17 cellular contexts compared by ENCODE assay signal in genomic region chr1:168801032-168801745, GRCh38.
DNase-seq lines count a peak whose midpoint lies in the region; ATAC-seq, FAIRE-seq and TF ChIP-seq lines count a peak whose summit lies in the region.
"Had no signal": no experiment of that assay in that cellular context is flagged by ENCODE, and none has a peak within 500 bp of the region (broad histone marks: within the 10 kb centered on the region; RNA-seq: fewer than 3 reads in every experiment).

No MANE protein-coding gene starts in this region.

- no peak overlapping the region for H3K4me2 ChIP-seq in trophoblast cell (ENCODE audit: low read length)
- H3K4me2 ChIP-seq: BLaER1 had no signal

- peak; percentile 73 for DNase-seq in DMS53 treated with DMSO at 0.1 percent for 48 hours (lab: John Stamatoyannopoulos, UW; ENCODE audit: unreplicated experiment)
- peak; percentile 20 for DNase-seq in NCI-H1436 (lab: John Stamatoyannopoulos, UW)
- DNase-seq in bronchial epithelial cell (ENCODE audit: low read depth): peak; percentile 24
- no peak for DNase-seq in trophoblast cell
- no peak for DNase-seq in Right ventricle myocardium inferior (ENCODE audit: missing footprints)
- DNase-seq: activated CD4-positive, alpha-beta memory T cell treated with anti-CD3 and anti-CD28 coated beads for 36 hours; brain microvascular endothelial cell; erythroblast; gastrocnemius medialis; GOT3; NCI-H1930; NCI-H774; SW 1271 had no signal

- H3K27me3 ChIP-seq in bronchial epithelial cell (ENCODE audit: control insufficient read depth, insufficient read depth, low read length): no peaks in the 10 kb centered on the region
- H3K27me3 ChIP-seq in trophoblast cell (ENCODE audit: insufficient read depth, low read length): no peaks in the 10 kb centered on the region
- H3K27me3 ChIP-seq: BLaER1, brain microvascular endothelial cell, gastrocnemius medialis had no signal

- no peak overlapping the region for H3K4me3 ChIP-seq in bronchial epithelial cell (ENCODE audit: low read depth, low read length)
- no peak overlapping the region for H3K4me3 ChIP-seq in trophoblast cell (ENCODE audit: low read depth, low read length)
- H3K4me3 ChIP-seq: BLaER1, gastrocnemius medialis had no signal

- ATAC-seq in Right ventricle myocardium inferior (no peak), HG02610 (IDR thresholded peaks at IDR 0.05; ENCODE audit: unreplicated experiment) (no peak), HG03460 (IDR thresholded peaks at IDR 0.05; ENCODE audit: unreplicated experiment) (no peak)
- ATAC-seq: gastrocnemius medialis had no signal

- intact Hi-C loops in Right ventricle myocardium inferior (cut with DNase I): no loop called here

- no peak overlapping the region for H3K23ac ChIP-seq in trophoblast cell (ENCODE audit: low read length)

- H3K14ac ChIP-seq in trophoblast cell (ENCODE audit: low read length): no peak overlapping the region

- no peak overlapping the region for H3K9ac ChIP-seq in trophoblast cell (ENCODE audit: low read length)
- H3K9ac ChIP-seq: BLaER1, parathyroid adenoma had no signal

- no peak overlapping the region for H3K4ac ChIP-seq in trophoblast cell (ENCODE audit: low read depth, low read length)

- H3K27ac ChIP-seq in trophoblast cell (ENCODE audit: low read depth, low read length): no peak overlapping the region
- H3K27ac ChIP-seq: BLaER1, brain microvascular endothelial cell, gastrocnemius medialis, parathyroid adenoma had no signal

- H2BK12ac ChIP-seq in trophoblast cell (ENCODE audit: low read length): peak overlapping the region; percentile 89

- peak overlapping the region; percentile 79 for H2AK5ac ChIP-seq in trophoblast cell (ENCODE audit: low read length)

- H4K8ac ChIP-seq in trophoblast cell (ENCODE audit: low read depth, low read length): peak overlapping the region; percentile 23

- H3K36me3 ChIP-seq in bronchial epithelial cell (ENCODE audit: control insufficient read depth, insufficient read depth, low read length) (no peaks in the 10 kb centered on the region), trophoblast cell (ENCODE audit: control insufficient read depth in 1 of 2, insufficient read depth in 2 of 2, low read length in 2 of 2) (no peaks in the 10 kb centered on the region)
- H3K36me3 ChIP-seq: BLaER1, brain microvascular endothelial cell, gastrocnemius medialis had no signal

- H3K79me1 ChIP-seq in trophoblast cell (ENCODE audit: low read length): no peaks in the 10 kb centered on the region

- no peak overlapping the region for H3K18ac ChIP-seq in trophoblast cell (ENCODE audit: low read length)

- H4K12ac ChIP-seq in trophoblast cell (ENCODE audit: low read depth, low read length): no peak overlapping the region

- peak overlapping the region; percentile 72 for H2BK120ac ChIP-seq in trophoblast cell (ENCODE audit: insufficient read depth, low read length, poor library complexity)

- peak overlapping the region; percentile 51 for H4K91ac ChIP-seq in trophoblast cell (ENCODE audit: low read depth, low read length)

- no peaks in the 10 kb centered on the region for H3K79me2 ChIP-seq in trophoblast cell (ENCODE audit: control insufficient read depth, insufficient read depth, low read length, poor library complexity)
- H3K79me2 ChIP-seq: parathyroid adenoma had no signal

- H2BK5ac ChIP-seq in trophoblast cell (ENCODE audit: low read depth, low read length, poor library complexity): peak overlapping the region; percentile 57

- no peak overlapping the region for H2AFZ ChIP-seq in trophoblast cell (ENCODE audit: insufficient read depth, low read length, poor library complexity)
- H2AFZ ChIP-seq: parathyroid adenoma had no signal

- H3K4me1 ChIP-seq in trophoblast cell (ENCODE audit: control insufficient read depth in 1 of 2, insufficient read depth in 2 of 2, low read length in 2 of 2): no peaks in the 10 kb centered on the region
- H3K4me1 ChIP-seq: BLaER1, gastrocnemius medialis, parathyroid adenoma had no signal

- FAIRE-seq in bronchial epithelial cell (lab: Jason Lieb, UNC): no peak

- H3K9me3 ChIP-seq in trophoblast cell (ENCODE audit: insufficient read depth, low read depth, low read length): no peaks in the 10 kb centered on the region
- H3K9me3 ChIP-seq: BLaER1, gastrocnemius medialis had no signal

- no peak for TF ChIP-seq CTCF in bronchial epithelial cell (IDR thresholded peaks at IDR 0.05; ENCODE audit: insufficient read depth, low read length, severe bottlenecking)

- WGBS in trophoblast cell (ENCODE audit: extremely low coverage, insufficient coverage, insufficient read length): no CpG with 5 or more reads among the region's 3 CpGs

Comparison
In these comparisons a context has a peak if more than half of its experiments do, and no peak if none do; other contexts are left out.
1. DNase-seq: peak in DMS53 treated with DMSO at 0.1 percent for 48 hours (single experiment), NCI-H1436 (single experiment) and bronchial epithelial cell (single experiment); none in trophoblast cell (0 of 2) and Right ventricle myocardium inferior (single experiment).